Comparison of ENCODE assay signal across 9 cellular contexts in genomic region chr17:11644265-11645212, GRCh38. TPM values are rescaled to one million over a fixed set of nuclear protein-coding genes. Genes with fewer than 3 reads are reported as not detected.
A peak's percentile ranks its signal among the peaks of the same experiment; 100 is the strongest.
DNase-seq lines count a peak whose midpoint lies in the region; TF ChIP-seq lines count a peak whose summit lies in the region.
"Had no signal": no experiment of that assay in that cellular context is flagged by ENCODE, and none has a peak within 500 bp of the region (broad histone marks: within the 10 kb centered on the region; RNA-seq: fewer than 3 reads in every experiment).

No MANE protein-coding gene starts in this region.

- H3K9me3 ChIP-seq in fibroblast of lung (ENCODE audit: control insufficient read depth, insufficient read depth, low read depth, low read length) (no peaks in the 10 kb centered on the region), tibial nerve (no peaks in the 10 kb centered on the region)

- no peak overlapping the region for H3K27ac ChIP-seq in fibroblast of lung (ENCODE audit: insufficient read depth, low read length)
- H3K27ac ChIP-seq in tibial nerve: no peak overlapping the region
- H3K27ac ChIP-seq: skin epidermis had no signal

- H3K9ac ChIP-seq in fibroblast of lung (ENCODE audit: insufficient read depth, low read length): no peak overlapping the region

- no peaks in the 10 kb centered on the region for H3K4me1 Mint-ChIP-seq in nephron

- no peaks in the 10 kb centered on the region for H3K36me3 Mint-ChIP-seq in nephron (ENCODE audit: low read depth)

- H3K79me2 ChIP-seq in fibroblast of lung (ENCODE audit: control insufficient read depth, insufficient read depth, low read length): no peaks in the 10 kb centered on the region

- no peak overlapping the region for H2AFZ ChIP-seq in fibroblast of lung (ENCODE audit: low read length)

- H3K27me3 Mint-ChIP-seq in nephron (ENCODE audit: low read depth): peaks cover 24% of the 10 kb centered on the region

- no peaks in the 10 kb centered on the region for H3K27me3 ChIP-seq in fibroblast of lung (ENCODE audit: control insufficient read depth, insufficient read depth, low read length)
- no peaks in the 10 kb centered on the region for H3K27me3 ChIP-seq in tibial nerve

- H3K4me1 ChIP-seq in fibroblast of lung (ENCODE audit: control insufficient read depth, extremely low read depth, insufficient read depth, low read length) (no peaks in the 10 kb centered on the region), tibial nerve (peaks cover 0 to 25% (median 0%) of the 10 kb centered on the region in 4 donors)

- H3K36me3 ChIP-seq in fibroblast of lung (ENCODE audit: control insufficient read depth, insufficient read depth, low read length) (no peaks in the 10 kb centered on the region), tibial nerve (no peaks in the 10 kb centered on the region)

- 10 to 16% methylated on average over 18 of the region's 18 CpGs for WGBS in tibial nerve, 2 donors

- TF ChIP-seq POLR2A in tibial nerve (IDR thresholded peaks at IDR 0.05): no peak

- TF ChIP-seq CTCF in GM20000 (IDR thresholded peaks at IDR 0.05; ENCODE audit: extremely low read depth, missing control alignments) (peak; percentile 69), fibroblast of lung (conservative IDR thresholded peaks at IDR 0.05 in 1 of 2, IDR thresholded peaks at IDR 0.05 in 1 of 2; ENCODE audit: low read depth in 1 of 2, low read length in 2 of 2) (peak; percentile 43 to 58), nephron (IDR thresholded peaks at IDR 0.05; ENCODE audit: unreplicated experiment in 3 of 3) (peak; percentile 79 to 88 (median 87)), tibial nerve (IDR thresholded peaks at IDR 0.05) (peak; percentile 58 to 71 (median 65))

- DNase-seq in Ammon's horn (ENCODE audit: low spot score) (peak; percentile 94), GM20000 (ENCODE audit: low spot score) (peak; percentile 29), NCI-H2196 treated with DMSO at 0.1 percent for 48 hours (lab: John Stamatoyannopoulos, UW; ENCODE audit: unreplicated experiment) (peak; percentile 37), fibroblast of lung (ENCODE audit: low read depth in 2 of 2) (peak; percentile 29 to 47), tibial nerve (ENCODE audit: low spot score in 2 of 2) (peak; percentile 24 to 76), NCI-H187 treated with DMSO at 0.1 percent for 48 hours (lab: John Stamatoyannopoulos, UW) (no peak)
- DNase-seq in activated CD4-positive, alpha-beta T cell treated with anti-CD3 and anti-CD28 coated beads, Interleukin-2, amount 50 U/mL, for 1 hour: peak; percentile 7

- no peak overlapping the region for H3K27ac Mint-ChIP-seq in nephron

- peak overlapping the region in 1 of 3 experiments; percentile 21 for H3K4me3 Mint-ChIP-seq in nephron

- H3K4me3 ChIP-seq in fibroblast of lung (replicated peaks in 1 of 4; ENCODE audit: control extremely low read depth in 1 of 4, insufficient read depth in 1 of 4, low read depth in 3 of 4, low read length in 4 of 4): no peak overlapping the region
- H3K4me3 ChIP-seq in tibial nerve: peak overlapping the region in 1 of 4 donors; percentile 25
- H3K4me3 ChIP-seq: skin epidermis had no signal

- H4K20me1 ChIP-seq in fibroblast of lung (ENCODE audit: control insufficient read depth, extremely low read depth, insufficient read depth, low read length): no peaks in the 10 kb centered on the region

- TF ChIP-seq EP300 in tibial nerve (IDR thresholded peaks at IDR 0.05): no peak

- no peak overlapping the region for H3K4me2 ChIP-seq in fibroblast of lung (ENCODE audit: extremely low read depth, insufficient read depth, low read length)

- no peaks in the 10 kb centered on the region for H3K9me3 Mint-ChIP-seq in nephron

RNA-seq across cellular contexts. Expression of gene DNAH9, which starts 46.3 kb away (rescaled TPM):
- total RNA-seq in fibroblast of lung: not detected in 2 replicates
- not detected in 2 replicates for polyA plus RNA-seq in fibroblast of lung
- not detected in 2 replicates for polyA plus RNA-seq in fibroblast of lung (2012)
- polyA minus RNA-seq in fibroblast of lung (ENCODE audit: low replicate concordance): not detected in 2 replicates
- total RNA-seq in tibial nerve: 1 to 10 TPM in 3 of 4 donors, under 1 TPM in 1; 0.98 to 1.9 (median 1.5) TPM
